Comparison of ENCODE assay signal across 8 cellular contexts in genomic region chr20:63537525-63538203, GRCh38. TPM values are rescaled to one million over a fixed set of nuclear protein-coding genes. Genes with fewer than 3 reads are reported as not detected.
DNase-seq lines count a peak whose midpoint lies in the region; ATAC-seq and TF ChIP-seq lines count a peak whose summit lies in the region.

No MANE protein-coding gene starts in this region.

- TSS peak; percentile 68 for BruUV-seq in PC-9 (replicated peaks; lab: Mats Ljungman, UMichigan)

- TF ChIP-seq CTCF in DOHH2 (IDR thresholded peaks at IDR 0.05; ENCODE audit: low read depth, low read length, poor library complexity, severe bottlenecking), result peak; percentile 94
- TF ChIP-seq CTCF in PC-9 (conservative IDR thresholded peaks at IDR 0.05), result peak; percentile 91
- peak; percentile 99 for TF ChIP-seq CTCF in natural killer cell (IDR thresholded peaks at IDR 0.05)

- peak; percentile 97 to 100 for DNase-seq in PC-9
- peak; percentile 91 for DNase-seq in activated T-cell treated with anti-CD3 and anti-CD28 coated beads, Interleukin-2, amount 50 U/mL, for 4 hours
- DNase-seq in fibroblast of gingiva (ENCODE audit: low read depth), result peak; percentile 96
- DNase-seq in natural killer cell, result peak; percentile 95
- DNase-seq in stimulated activated naive CD4-positive, alpha-beta T cell treated with Interleukin-2 at 50 U/mL for 16 hours (lab: John Stamatoyannopoulos, UW), result peak; percentile 94

- peaks cover 25% of the 10 kb centered on the region for H3K4me1 ChIP-seq in DOHH2 (ENCODE audit: control insufficient read depth, low read length)
- peaks cover 52% of the 10 kb centered on the region for H3K4me1 ChIP-seq in PC-9 (replicated peaks; ENCODE audit: insufficient read depth)

- CTCF ChIA-PET in PC-9 (lab: Charles Lee), result interaction anchor here (0.6 to 3.0 kb wide), 16 partner anchors 15 to 565 kb away, joined by 3 to 43 read pairs (median 5); partner anchors contain the start of genes HELZ2, PRPF6, RTEL1 and SAMD10

- no peaks in the 10 kb centered on the region for H3K27me3 ChIP-seq in DOHH2 (ENCODE audit: control insufficient read depth, low read length)
- no peaks in the 10 kb centered on the region for H3K27me3 ChIP-seq in PC-9 (ENCODE audit: insufficient read depth, low read depth)

- H3K27ac Mint-ChIP-seq in IgD-negative memory B cell (peak overlapping the region; percentile 39 to 89 (median 77)), natural killer cell (peak overlapping the region; percentile 77 to 91)

- ATAC-seq in GM21619 (IDR thresholded peaks at IDR 0.05; ENCODE audit: unreplicated experiment) (peak; percentile 77), natural killer cell (peak; percentile 93 to 97 (median 93))
- ATAC-seq in activated T-cell treated with anti-CD3 and anti-CD28 coated beads, Interleukin-2, amount 50 U/mL, for 4 hours, result peak; percentile 94

- peak overlapping the region; percentile 95 for H3K4me2 ChIP-seq in DOHH2 (ENCODE audit: low read length)
- peak overlapping the region; percentile 97 for H3K4me2 ChIP-seq in PC-9

- H3K36me3 Mint-ChIP-seq in IgD-negative memory B cell (peaks cover 1% of the 10 kb centered on the region), natural killer cell (no peaks in the 10 kb centered on the region)
- no peaks in the 10 kb centered on the region for H3K36me3 Mint-ChIP-seq in activated T-cell treated with anti-CD3 and anti-CD28 coated beads, Interleukin-2, amount 50 U/mL, for 4 hours (ENCODE audit: insufficient read depth)

- H3K4me1 Mint-ChIP-seq in IgD-negative memory B cell, result peaks cover 0 to 10% (median 7%) of the 10 kb centered on the region in 3 donors
- H3K4me1 Mint-ChIP-seq in activated T-cell treated with anti-CD3 and anti-CD28 coated beads, Interleukin-2, amount 50 U/mL, for 4 hours (ENCODE audit: low read depth), result peaks cover 13% of the 10 kb centered on the region
- peaks cover 0 to 20% of the 10 kb centered on the region in 2 donors for H3K4me1 Mint-ChIP-seq in natural killer cell

- no peaks in the 10 kb centered on the region for H3F3A ChIP-seq in DOHH2 (ENCODE audit: control insufficient read depth, insufficient read depth)
- peaks cover 31% of the 10 kb centered on the region; the same call in 1 of the 2 replicates for H3F3A ChIP-seq in PC-9 (ENCODE audit: insufficient read depth, low read depth)

- H3K4me3 ChIP-seq in DOHH2 (ENCODE audit: low read length), result peak overlapping the region; percentile 73
- peak overlapping the region; percentile 66 for H3K4me3 ChIP-seq in PC-9

- POLR2A ChIA-PET in PC-9 (lab: Charles Lee; ENCODE audit: unreplicated experiment), result interaction anchor here (0.5 to 1.8 kb wide), 6 partner anchors 17 to 1178 kb away, joined by 3 to 18 read pairs (median 3); partner anchors contain the start of genes DNAJC5, PPDPF and TPD52L2

- H3K27me3 Mint-ChIP-seq in IgD-negative memory B cell (peaks cover under 1% of the 10 kb centered on the region), natural killer cell (ENCODE audit: low read depth in 2 of 2) (no peaks in the 10 kb centered on the region)
- H3K27me3 Mint-ChIP-seq in activated T-cell treated with anti-CD3 and anti-CD28 coated beads, Interleukin-2, amount 50 U/mL, for 4 hours (ENCODE audit: low read depth), result no peaks in the 10 kb centered on the region

- intact Hi-C loops in PC-9 (cut with micrococcal nuclease; ENCODE audit: unreplicated experiment), result loop anchor here (1.0 to 5.0 kb wide), 13 partner anchors 16 to 583 kb away; partner anchors contain the start of genes ARFRP1 and UCKL1
- intact Hi-C loops in natural killer cell (cut with micrococcal nuclease), result loop anchor here (2.0 to 5.0 kb wide), 5 partner anchors 120 to 583 kb away; partner anchors contain the start of genes RTEL1, SAMD10 and TPD52L2

- H3K4me3 Mint-ChIP-seq in IgD-negative memory B cell, result peak overlapping the region; percentile 58 to 92 (median 82)
- peak overlapping the region; percentile 64 for H3K4me3 Mint-ChIP-seq in activated T-cell treated with anti-CD3 and anti-CD28 coated beads, Interleukin-2, amount 50 U/mL, for 4 hours
- H3K4me3 Mint-ChIP-seq in natural killer cell, result peak overlapping the region; percentile 80

- peak overlapping the region; percentile 36 for H3K27ac ChIP-seq in DOHH2 (ENCODE audit: low read depth, low read length)
- H3K27ac ChIP-seq in PC-9, result peak overlapping the region; percentile 90

- H3K9me2 ChIP-seq in DOHH2 (replicated peaks; ENCODE audit: control insufficient read depth, low read length) (no peaks in the 10 kb centered on the region), PC-9 (ENCODE audit: insufficient read depth) (no peaks in the 10 kb centered on the region)

- H3K36me3 ChIP-seq in DOHH2 (ENCODE audit: control insufficient read depth, low read length), result no peaks in the 10 kb centered on the region
- H3K36me3 ChIP-seq in PC-9 (ENCODE audit: low read depth), result no peaks in the 10 kb centered on the region

- no peaks in the 10 kb centered on the region for H3K9me3 Mint-ChIP-seq in IgD-negative memory B cell
- no peaks in the 10 kb centered on the region for H3K9me3 Mint-ChIP-seq in activated T-cell treated with anti-CD3 and anti-CD28 coated beads, Interleukin-2, amount 50 U/mL, for 4 hours
- no peaks in the 10 kb centered on the region for H3K9me3 Mint-ChIP-seq in natural killer cell

- peak overlapping the region; percentile 79 for H2AFZ ChIP-seq in PC-9

- no peaks in the 10 kb centered on the region for H3K79me2 ChIP-seq in DOHH2 (ENCODE audit: control insufficient read depth, low read length)
- H3K79me2 ChIP-seq in PC-9 (ENCODE audit: low read depth), result peaks cover 6% of the 10 kb centered on the region; the same call in 1 of the 2 replicates

- H3K9me3 ChIP-seq in DOHH2 (ENCODE audit: control insufficient read depth, insufficient read depth, low read length) (no peaks in the 10 kb centered on the region), PC-9 (ENCODE audit: insufficient read depth, low read depth) (no peaks in the 10 kb centered on the region)

- H4K20me1 ChIP-seq in DOHH2 (ENCODE audit: control insufficient read depth, insufficient read depth, low read depth, low read length) (no peaks in the 10 kb centered on the region), PC-9 (ENCODE audit: insufficient read depth) (no peaks in the 10 kb centered on the region)

RNA-seq across cellular contexts. Expression of gene PTK6, which starts 0.5 kb away (rescaled TPM):
- polyA plus RNA-seq in IgD-negative memory B cell, result 1.3 TPM
- total RNA-seq in PC-9 (2021), result 12.9 and 13.3 TPM in 2 replicates
- under 1 TPM; 0.13 to 0.21 (median 0.16) TPM for total RNA-seq in activated T-cell treated with anti-CD3 and anti-CD28 coated beads, Interleukin-2, amount 50 U/mL, for 4 hours
- total RNA-seq in natural killer cell, result under 1 TPM in 2 of 3 donors, not detected in 1; 0.16 to 0.48 TPM

RNA-seq across cellular contexts. Expression of gene SRMS, which starts 9.9 kb away (rescaled TPM):
- polyA plus RNA-seq in IgD-negative memory B cell, result 0.43 TPM
- 1.2 TPM in 2 replicates for total RNA-seq in PC-9 (2021)
- total RNA-seq in activated T-cell treated with anti-CD3 and anti-CD28 coated beads, Interleukin-2, amount 50 U/mL, for 4 hours, result not detected
- under 1 TPM in 2 of 3 donors, not detected in 1; 0.16 to 0.23 TPM for total RNA-seq in natural killer cell

RNA-seq across cellular contexts. Expression of gene FNDC11, which starts 16.3 kb away (rescaled TPM):
- 2.5 TPM for polyA plus RNA-seq in IgD-negative memory B cell
- 7.7 and 10.6 TPM in 2 replicates for total RNA-seq in PC-9 (2021)
- under 1 TPM; 0.13 to 0.19 (median 0.18) TPM for total RNA-seq in activated T-cell treated with anti-CD3 and anti-CD28 coated beads, Interleukin-2, amount 50 U/mL, for 4 hours
- under 1 TPM; 0.19 to 0.75 (median 0.25) TPM for total RNA-seq in natural killer cell

RNA-seq across cellular contexts. Expression of gene PPDPF, which starts 17.1 kb away (rescaled TPM):
- polyA plus RNA-seq in IgD-negative memory B cell, result 198 TPM
- total RNA-seq in PC-9 (2021) (243 and 253 TPM in 2 replicates), natural killer cell (100 to 1,000 TPM in 2 of 3 donors, 10 to 100 TPM in 1; 95.5 to 197 (median 159) TPM)
- total RNA-seq in activated T-cell treated with anti-CD3 and anti-CD28 coated beads, Interleukin-2, amount 50 U/mL, for 4 hours, result 100 to 1,000 TPM; 137 to 171 (median 165) TPM

RNA-seq across cellular contexts. Expression of gene HELZ2, which starts 36.4 kb away (rescaled TPM):
- 7.9 TPM for polyA plus RNA-seq in IgD-negative memory B cell
- total RNA-seq in PC-9 (2021), result 33.7 and 52.6 TPM in 2 replicates
- 10 to 100 TPM in 1 of 3 donors, 1 to 10 TPM in 2; 7.4 to 11.9 (median 7.8) TPM for total RNA-seq in activated T-cell treated with anti-CD3 and anti-CD28 coated beads, Interleukin-2, amount 50 U/mL, for 4 hours
- total RNA-seq in natural killer cell, result 10 to 100 TPM; 85.2 to 90.7 (median 89.4) TPM

Comparison
In these comparisons a context has a peak if more than half of its experiments do, and no peak if none do; other contexts are left out.
1. Peak in every context shown above with its lines: DNase-seq, ATAC-seq, H3K4me3 ChIP-seq and H3K27ac ChIP-seq.